1 cellular context compared by ENCODE assay signal in genomic region chr6:135789375-135789774, GRCh38.
TF ChIP-seq lines count a peak whose summit lies in the region.

No MANE protein-coding gene starts in this region.

TF ChIP-seq in GM23338, 12 proteins besides CTCF, POLR2A, EP300 and RAD21 (continued from another document):
- TF ChIP-seq ZNF462 (CRISPR knock-in tag; IDR thresholded peaks at IDR 0.05) (no peak), POLR2AphosphoS5 (IDR thresholded peaks at IDR 0.05; ENCODE audit: low read depth) (no peak), ETS1 (IDR thresholded peaks at IDR 0.05) (no peak), STAT1 (IDR thresholded peaks at IDR 0.05; ENCODE audit: unreplicated experiment) (no peak)
